19 cellular contexts compared by ENCODE assay signal in the genomic region with DNA sequence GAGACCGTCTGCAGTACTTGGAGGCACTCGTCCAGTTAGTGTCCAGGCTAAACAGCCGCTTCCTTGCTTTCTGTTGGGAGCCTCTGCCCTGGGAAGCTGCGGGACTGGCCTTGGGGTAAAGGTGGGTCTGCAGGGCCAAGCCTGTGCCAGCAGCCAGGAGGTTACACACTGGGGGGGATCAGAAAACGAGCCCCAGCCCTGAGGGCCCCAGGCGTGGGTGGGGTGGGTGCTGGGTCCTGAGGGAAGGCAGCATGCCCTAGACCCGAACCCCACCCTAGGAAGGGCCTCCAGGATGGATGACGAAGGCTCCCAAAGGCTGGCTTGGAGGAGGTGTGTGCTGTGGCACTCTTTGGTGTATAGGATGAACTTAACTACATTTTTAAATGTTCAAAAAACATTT.
DNase-seq lines count a peak whose midpoint lies in the region; ATAC-seq and TF ChIP-seq lines count a peak whose summit lies in the region.
"Had no signal": no experiment of that assay in that cellular context is flagged by ENCODE, and none has a peak within 500 bp of the region (broad histone marks: within the 10 kb centered on the region; RNA-seq: fewer than 3 reads in every experiment).

No MANE protein-coding gene starts in this region.

- peaks cover 5% of the 10 kb centered on the region for H3K4me1 ChIP-seq in mesodermal cell (ENCODE audit: control insufficient read depth, insufficient read depth, low read length, poor library complexity, severe bottlenecking)
- H3K4me1 ChIP-seq: breast epithelium had no signal

- no peaks in the 10 kb centered on the region for H3K27me3 Mint-ChIP-seq in activated naive CD8-positive, alpha-beta T cell treated with anti-CD3 and anti-CD28 coated beads for 36 hours
- H3K27me3 Mint-ChIP-seq in activated naive CD8-positive, alpha-beta T cell treated with anti-CD3 and anti-CD28 coated beads, Interleukin-2, amount 50 U/mL, for 24 hours: no peaks in the 10 kb centered on the region
- peaks cover 3% of the 10 kb centered on the region for H3K27me3 Mint-ChIP-seq in brain
- H3K27me3 Mint-ChIP-seq: activated naive CD8-positive, alpha-beta T cell had no signal

- WGBS in mesodermal cell (ENCODE audit: insufficient coverage in 2 of 2), 2 experiments: 87 to 95% methylated on average over 7 of the region's 8 CpGs

- H3K9me3 ChIP-seq in mesodermal cell (ENCODE audit: control insufficient read depth, low read length): no peaks in the 10 kb centered on the region
- H3K9me3 ChIP-seq: breast epithelium, SJSA1 had no signal

- H3K9me3 Mint-ChIP-seq in activated naive CD8-positive, alpha-beta T cell treated with anti-CD3 and anti-CD28 coated beads for 36 hours: no peaks in the 10 kb centered on the region
- H3K9me3 Mint-ChIP-seq in activated naive CD8-positive, alpha-beta T cell treated with anti-CD3 and anti-CD28 coated beads, Interleukin-2, amount 50 U/mL, for 24 hours: no peaks in the 10 kb centered on the region
- H3K9me3 Mint-ChIP-seq in brain: peaks cover 0 to 4% (median 0%) of the 10 kb centered on the region in 5 experiments

- CTCF ChIA-PET in HEK293T (lab: Yijun Ruan, JAX): no interaction called here

- peaks cover 7% of the 10 kb centered on the region for H3K36me3 Mint-ChIP-seq in activated naive CD8-positive, alpha-beta T cell treated with anti-CD3 and anti-CD28 coated beads for 36 hours
- H3K36me3 Mint-ChIP-seq in activated naive CD8-positive, alpha-beta T cell treated with anti-CD3 and anti-CD28 coated beads, Interleukin-2, amount 50 U/mL, for 24 hours (ENCODE audit: low read depth): peaks cover 15% of the 10 kb centered on the region
- H3K36me3 Mint-ChIP-seq in brain: peaks cover 29% of the 10 kb centered on the region

- no peak overlapping the region for H3K4me3 ChIP-seq in mesodermal cell (ENCODE audit: extremely low read depth, insufficient read depth, low read length, poor library complexity, severe bottlenecking)
- H3K4me3 ChIP-seq: breast epithelium, dorsolateral prefrontal cortex, SJSA1 had no signal

- POLR2A ChIA-PET in HEK293T (lab: Yijun Ruan, JAX): no interaction called here

- no peak for TF ChIP-seq CTCF in brain (conservative IDR thresholded peaks at IDR 0.05)
- no peak for TF ChIP-seq CTCF in GM13977 (IDR thresholded peaks at IDR 0.05; ENCODE audit: extremely low read depth, insufficient read depth, missing control alignments)

- peak overlapping the region; percentile 69 for H3K27ac Mint-ChIP-seq in activated naive CD8-positive, alpha-beta T cell treated with anti-CD3 and anti-CD28 coated beads for 36 hours
- no peak overlapping the region for H3K27ac Mint-ChIP-seq in activated naive CD8-positive, alpha-beta T cell treated with anti-CD3 and anti-CD28 coated beads, Interleukin-2, amount 50 U/mL, for 24 hours
- H3K27ac Mint-ChIP-seq in brain: peak overlapping the region in 3 of 5 experiments; percentile 17 to 73 (median 59)
- H3K27ac Mint-ChIP-seq: activated naive CD8-positive, alpha-beta T cell had no signal

- H3K27ac ChIP-seq in mesodermal cell (ENCODE audit: low read depth, low read length, severe bottlenecking): peak overlapping the region; percentile 65
- H3K27ac ChIP-seq: breast epithelium, SJSA1 had no signal

- in situ Hi-C loops in GM13977 (cut with MboI; ENCODE audit: low pct_unique_long_range_greater_than_20kb, low sequenced_read_pairs, unreplicated experiment): no loop called here

- ATAC-seq in activated naive CD8-positive, alpha-beta T cell treated with anti-CD3 and anti-CD28 coated beads, Interleukin-2, amount 50 U/mL, for 24 hours: no peak

- H3K4me1 Mint-ChIP-seq in activated naive CD8-positive, alpha-beta T cell treated with anti-CD3 and anti-CD28 coated beads for 36 hours: no peaks in the 10 kb centered on the region
- no peaks in the 10 kb centered on the region for H3K4me1 Mint-ChIP-seq in activated naive CD8-positive, alpha-beta T cell treated with anti-CD3 and anti-CD28 coated beads, Interleukin-2, amount 50 U/mL, for 24 hours
- peaks cover 48% of the 10 kb centered on the region for H3K4me1 Mint-ChIP-seq in brain

- H3K36me3 ChIP-seq in mesodermal cell (ENCODE audit: control insufficient read depth, insufficient read depth, low read length): peaks cover 46% of the 10 kb centered on the region
- H3K36me3 ChIP-seq: breast epithelium had no signal

- DNase-seq in activated naive CD8-positive, alpha-beta T cell treated with anti-CD3 and anti-CD28 coated beads for 36 hours: no peak
- DNase-seq in activated naive CD8-positive, alpha-beta T cell treated with anti-CD3 and anti-CD28 coated beads, Interleukin-2, amount 50 U/mL, for 24 hours: no peak
- DNase-seq in NCI-H146 (lab: John Stamatoyannopoulos, UW) (no peak), GM13977 (ENCODE audit: low spot score) (no peak), NCI-H1092 treated with DMSO at 0.1 percent for 48 hours (lab: John Stamatoyannopoulos, UW) (no peak), HEK293T (ENCODE audit: extremely low spot score) (no peak)
- DNase-seq: COR-L47; EL; mammary epithelial cell; NCI-H2081; NCI-H69; stimulated activated CD4-positive, alpha-beta T cell treated with anti-CD3 and anti-CD28 coated beads, Interleukin-15, amount 100 ng/mL, for 24 hours; stimulated activated naive CD4-positive, alpha-beta T cell had no signal

- H3K4me3 Mint-ChIP-seq in activated naive CD8-positive, alpha-beta T cell treated with anti-CD3 and anti-CD28 coated beads for 36 hours: no peak overlapping the region
- no peak overlapping the region for H3K4me3 Mint-ChIP-seq in activated naive CD8-positive, alpha-beta T cell treated with anti-CD3 and anti-CD28 coated beads, Interleukin-2, amount 50 U/mL, for 24 hours
- no peak overlapping the region for H3K4me3 Mint-ChIP-seq in brain
- H3K4me3 Mint-ChIP-seq: activated naive CD8-positive, alpha-beta T cell had no signal

TF ChIP-seq in HEK293T, 16 proteins besides CTCF, POLR2A, EP300 and RAD21:
- TF ChIP-seq, protein P1, sequence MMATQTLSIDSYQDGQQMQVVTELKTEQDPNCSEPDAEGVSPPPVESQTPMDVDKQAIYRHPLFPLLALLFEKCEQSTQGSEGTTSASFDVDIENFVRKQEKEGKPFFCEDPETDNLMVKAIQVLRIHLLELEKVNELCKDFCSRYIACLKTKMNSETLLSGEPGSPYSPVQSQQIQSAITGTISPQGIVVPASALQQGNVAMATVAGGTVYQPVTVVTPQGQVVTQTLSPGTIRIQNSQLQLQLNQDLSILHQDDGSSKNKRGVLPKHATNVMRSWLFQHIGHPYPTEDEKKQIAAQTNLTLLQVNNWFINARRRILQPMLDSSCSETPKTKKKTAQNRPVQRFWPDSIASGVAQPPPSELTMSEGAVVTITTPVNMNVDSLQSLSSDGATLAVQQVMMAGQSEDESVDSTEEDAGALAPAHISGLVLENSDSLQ (IDR thresholded peaks at IDR 0.05): no peak
- TF ChIP-seq ZNF384 (IDR thresholded peaks at IDR 0.05) (no peak), ELF4 (IDR thresholded peaks at IDR 0.05) (no peak), HDGF (IDR thresholded peaks at IDR 0.05; ENCODE audit: borderline replicate concordance) (no peak), SUZ12 (IDR thresholded peaks at IDR 0.05) (no peak), FOXK2 (IDR thresholded peaks at IDR 0.05) (no peak), CTBP1 (IDR thresholded peaks at IDR 0.05; ENCODE audit: borderline replicate concordance) (no peak), FOXA1 (IDR thresholded peaks at IDR 0.05) (no peak), ARNT (IDR thresholded peaks at IDR 0.05) (no peak), FOXM1 (IDR thresholded peaks at IDR 0.05; ENCODE audit: borderline replicate concordance) (no peak), L3MBTL2 (conservative IDR thresholded peaks at IDR 0.05) (no peak), TARDBP (IDR thresholded peaks at IDR 0.05) (no peak), NFRKB (IDR thresholded peaks at IDR 0.05) (no peak), SP1 (IDR thresholded peaks at IDR 0.05) (no peak), BHLHE40 (IDR thresholded peaks at IDR 0.05; ENCODE audit: borderline replicate concordance) (no peak)
